27 cellular contexts compared by ENCODE assay signal in genomic region chr10:5708356-5708755, GRCh38. TPM values are rescaled to one million over a fixed set of nuclear protein-coding genes. Genes with fewer than 3 reads are reported as not detected.
DNase-seq lines count a peak whose midpoint lies in the region; ATAC-seq, FAIRE-seq and TF ChIP-seq lines count a peak whose summit lies in the region.
"Had no signal": no experiment of that assay in that cellular context is flagged by ENCODE, and none has a peak within 500 bp of the region (broad histone marks: within the 10 kb centered on the region; RNA-seq: fewer than 3 reads in every experiment).

No MANE protein-coding gene starts in this region.

- in situ Hi-C loops in HepG2 (cut with HindIII; ENCODE audit: extremely low pct_ligation_motif_present, low pct_unique_long_range_greater_than_20kb), result no loop called here

- H3K36me3 ChIP-seq in DOHH2 (ENCODE audit: control insufficient read depth, low read length) (peaks cover 93% of the 10 kb centered on the region), colonic mucosa (no peaks in the 10 kb centered on the region), HepG2 (replicated peaks in 1 of 2; ENCODE audit: control insufficient read depth in 1 of 2, insufficient read depth in 2 of 2, low read length in 2 of 2) (no peaks in the 10 kb centered on the region)

- H3K27me3 ChIP-seq in DOHH2 (ENCODE audit: control insufficient read depth, low read length) (no peaks in the 10 kb centered on the region), colonic mucosa (no peaks in the 10 kb centered on the region), HepG2 (ENCODE audit: control insufficient read depth in 1 of 2, insufficient read depth in 2 of 2, low read length in 2 of 2) (no peaks in the 10 kb centered on the region; a peak in 1 of 5 replicates)

- H3K27ac ChIP-seq in DOHH2 (ENCODE audit: low read depth, low read length), result peak overlapping the region; percentile 21; the same call in 1 of the 2 replicates
- H3K27ac ChIP-seq in colonic mucosa, result no peak overlapping the region
- no peak overlapping the region for H3K27ac ChIP-seq in HepG2 (ENCODE audit: extremely low read length, insufficient read depth, low read length)
- H3K27ac ChIP-seq: 22Rv1 had no signal

- H3K4me3 ChIP-seq in DOHH2 (ENCODE audit: low read length) (peak overlapping the region; percentile 38; the same call in 1 of the 2 replicates), colonic mucosa (no peak overlapping the region), HepG2 (replicated peaks in 1 of 3; ENCODE audit: insufficient read depth in 1 of 3, low read depth in 2 of 3, low read length in 3 of 3) (no peak overlapping the region)
- H3K4me3 ChIP-seq: GM12878, GM23338 had no signal

- no peak overlapping the region for H2AFZ ChIP-seq in HepG2 (ENCODE audit: low read length)
- H2AFZ ChIP-seq: GM23338 had no signal

- BruUV-seq in HepG2 (replicated peaks; lab: Mats Ljungman, UMichigan), result no TSS peak

- intact Hi-C loops in activated B cell treated with CpG ODN at 0.5 μM for 24 hours (cut with micrococcal nuclease), result no loop called here
- intact Hi-C loops in colonic mucosa (cut with DNase I), result no loop called here
- intact Hi-C loops in HepG2 (cut with micrococcal nuclease; ENCODE audit: unreplicated experiment), result no loop called here

- POLR2A ChIA-PET in activated B cell treated with CpG ODN at 0.5 μM for 24 hours (lab: Charles Lee), result no interaction called here
- POLR2A ChIA-PET in naive thymus-derived CD8-positive, alpha-beta T cell (lab: Charles Lee), result interaction anchor here (0.8 to 1.5 kb wide), 3 partner anchors 13 to 23 kb away, joined by 3 to 6 read pairs (median 3); partner anchors contain the start of gene TASOR2
- POLR2A ChIA-PET in HepG2 (lab: Yijun Ruan, JAX), result interaction anchor here (1.5 kb wide), 1 partner anchor 15 kb away, joined by 5 read pairs; no protein-coding TSS in a partner anchor

- H4K20me1 ChIP-seq in DOHH2 (ENCODE audit: control insufficient read depth, insufficient read depth, low read depth, low read length) (peaks cover 47% of the 10 kb centered on the region), HepG2 (ENCODE audit: insufficient read depth, low read length) (no peaks in the 10 kb centered on the region; the same call in none of the 2 replicates)

- no peaks in the 10 kb centered on the region for H3K27me3 Mint-ChIP-seq in T-helper 2 cell treated with Interferon-gamma antibody and Interleukin-4, amounts not matched to agents 5 μg/mL and 100 μg/mL, for 36 hours (ENCODE audit: low read depth)
- no peaks in the 10 kb centered on the region for H3K27me3 Mint-ChIP-seq in activated B cell treated with CpG ODN at 0.5 μM for 24 hours
- H3K27me3 Mint-ChIP-seq in naive thymus-derived CD8-positive, alpha-beta T cell, result no peaks in the 10 kb centered on the region

- H3K9me3 Mint-ChIP-seq in T-helper 2 cell treated with Interferon-gamma antibody and Interleukin-4, amounts not matched to agents 5 μg/mL and 100 μg/mL, for 36 hours, result no peaks in the 10 kb centered on the region
- no peaks in the 10 kb centered on the region for H3K9me3 Mint-ChIP-seq in activated B cell treated with CpG ODN at 0.5 μM for 24 hours
- H3K9me3 Mint-ChIP-seq in naive thymus-derived CD8-positive, alpha-beta T cell, result peaks cover 0 to 11% (median 0%) of the 10 kb centered on the region in 9 donors
- H3K9me3 Mint-ChIP-seq: CD14-positive monocyte, GM23338 had no signal

- DNase-seq in T-helper 2 cell treated with Interferon-gamma antibody and Interleukin-4, amounts not matched to agents 5 μg/mL and 100 μg/mL, for 36 hours (ENCODE audit: low spot score), result no peak
- no peak for DNase-seq in T-helper 2 cell
- no peak for DNase-seq in activated B cell treated with CpG ODN at 0.5 μM for 24 hours
- DNase-seq in naive thymus-derived CD8-positive, alpha-beta T cell, result no peak
- no peak for DNase-seq in colonic mucosa
- no peak for DNase-seq in HepG2 (ENCODE audit: low spot score)
- DNase-seq: AML-193, Caco-2, DMS153, GF-D8, HCEC 1CT, KBM-7, NCI-H1417, NCI-H187, NCI-H2107, NCI-H510A, NCI-H82, RPMI8226, SHP77 treated with DMSO at 0.1 percent for 48 hours, SK-N-SH had no signal

- no peak overlapping the region for H3K4me3 Mint-ChIP-seq in T-helper 2 cell treated with Interferon-gamma antibody and Interleukin-4, amounts not matched to agents 5 μg/mL and 100 μg/mL, for 36 hours
- H3K4me3 Mint-ChIP-seq in activated B cell treated with CpG ODN at 0.5 μM for 24 hours, result no peak overlapping the region
- H3K4me3 Mint-ChIP-seq in naive thymus-derived CD8-positive, alpha-beta T cell, result peak overlapping the region in 5 of 10 donors; percentile 16 to 67 (median 27)
- H3K4me3 Mint-ChIP-seq: CD14-positive monocyte, GM23338 had no signal

- TF ChIP-seq CTCF in DOHH2 (IDR thresholded peaks at IDR 0.05; ENCODE audit: low read depth, low read length, poor library complexity, severe bottlenecking) (no peak), activated B cell treated with CpG ODN at 0.5 μM for 24 hours (IDR thresholded peaks at IDR 0.05) (no peak), colonic mucosa (IDR thresholded peaks at IDR 0.05) (no peak), HepG2 (CRISPR knock-in tag; IDR thresholded peaks at IDR 0.05) (no peak)

- peaks cover 10% of the 10 kb centered on the region for H3K36me3 Mint-ChIP-seq in T-helper 2 cell treated with Interferon-gamma antibody and Interleukin-4, amounts not matched to agents 5 μg/mL and 100 μg/mL, for 36 hours (ENCODE audit: low read depth)
- peaks cover 3% of the 10 kb centered on the region for H3K36me3 Mint-ChIP-seq in activated B cell treated with CpG ODN at 0.5 μM for 24 hours (ENCODE audit: low read depth)
- H3K36me3 Mint-ChIP-seq in naive thymus-derived CD8-positive, alpha-beta T cell, result peaks cover 0 to 4% (median 0%) of the 10 kb centered on the region in 3 donors

- H3K4me2 ChIP-seq in DOHH2 (ENCODE audit: low read length), result peak overlapping the region; percentile 42
- no peak overlapping the region for H3K4me2 ChIP-seq in HepG2 (ENCODE audit: low read depth, low read length)
- H3K4me2 ChIP-seq: GM23338, SK-N-SH had no signal

- H3K9ac ChIP-seq in colonic mucosa (ENCODE audit: low read depth in 2 of 2, low read length in 2 of 2), result no peak overlapping the region
- no peak overlapping the region for H3K9ac ChIP-seq in HepG2 (ENCODE audit: insufficient read depth, low read depth, low read length)
- H3K9ac ChIP-seq: SK-N-SH had no signal

- no peak for TF ChIP-seq EP300 in HepG2 (IDR thresholded peaks at IDR 0.05; ENCODE audit: low read depth in 2 of 2, low read length in 2 of 2)
- no peak for TF ChIP-seq EP300 in HepG2 (CRISPR knock-in tag; IDR thresholded peaks at IDR 0.05; ENCODE audit: borderline replicate concordance)

- no peak for FAIRE-seq in HepG2 (lab: Jason Lieb, UNC)
- FAIRE-seq: GM12878, GM19239 had no signal

- no peak for TF ChIP-seq RAD21 in HepG2 (CRISPR knock-in tag; IDR thresholded peaks at IDR 0.05)

- no peaks in the 10 kb centered on the region for H3K9me2 ChIP-seq in DOHH2 (replicated peaks; ENCODE audit: control insufficient read depth, low read length)
- H3K9me2 ChIP-seq: SK-N-SH had no signal

- ATAC-seq in activated B cell treated with CpG ODN at 0.5 μM for 24 hours (ENCODE audit: low read depth) (no peak), GM18870 (IDR thresholded peaks at IDR 0.05; ENCODE audit: unreplicated experiment) (no peak), HepG2 (no peak)
- no peak for ATAC-seq in naive thymus-derived CD8-positive, alpha-beta T cell
- ATAC-seq: GM12878, GM23338 had no signal

- H3K79me2 ChIP-seq in DOHH2 (ENCODE audit: control insufficient read depth, low read length) (peaks cover 100% of the 10 kb centered on the region), HepG2 (ENCODE audit: insufficient read depth, low read length) (peaks cover 95% of the 10 kb centered on the region)

- H3K27ac Mint-ChIP-seq in T-helper 2 cell treated with Interferon-gamma antibody and Interleukin-4, amounts not matched to agents 5 μg/mL and 100 μg/mL, for 36 hours, result peak overlapping the region; percentile 49
- peak overlapping the region; percentile 1 for H3K27ac Mint-ChIP-seq in activated B cell treated with CpG ODN at 0.5 μM for 24 hours
- H3K27ac Mint-ChIP-seq in naive thymus-derived CD8-positive, alpha-beta T cell, result peak overlapping the region in 8 of 10 donors; percentile 7 to 88 (median 66)

- H3K9me3 ChIP-seq in DOHH2 (ENCODE audit: control insufficient read depth, insufficient read depth, low read length) (no peaks in the 10 kb centered on the region), colonic mucosa (no peaks in the 10 kb centered on the region), HepG2 (ENCODE audit: low read length) (no peaks in the 10 kb centered on the region)
- H3K9me3 ChIP-seq: Caco-2, SK-N-SH had no signal

- CTCF ChIA-PET in activated B cell treated with CpG ODN at 0.5 μM for 24 hours (lab: Charles Lee), result interaction anchor here (1.3 kb wide), 1 partner anchor 8 kb away, joined by 3 read pairs; no protein-coding TSS in a partner anchor
- CTCF ChIA-PET in HepG2 (lab: Yijun Ruan, JAX; ENCODE audit: low intra/inter-chr PET ratio, low total read pairs), result no interaction called here

- peaks cover 45% of the 10 kb centered on the region for H3K4me1 Mint-ChIP-seq in T-helper 2 cell treated with Interferon-gamma antibody and Interleukin-4, amounts not matched to agents 5 μg/mL and 100 μg/mL, for 36 hours (ENCODE audit: low read depth)
- H3K4me1 Mint-ChIP-seq in activated B cell treated with CpG ODN at 0.5 μM for 24 hours, result peaks cover 69% of the 10 kb centered on the region
- peaks cover 38 to 85% (median 70%) of the 10 kb centered on the region in 4 donors for H3K4me1 Mint-ChIP-seq in naive thymus-derived CD8-positive, alpha-beta T cell

- peaks cover 99% of the 10 kb centered on the region for H3K4me1 ChIP-seq in DOHH2 (ENCODE audit: control insufficient read depth, low read length)
- H3K4me1 ChIP-seq in colonic mucosa, result no peaks in the 10 kb centered on the region
- H3K4me1 ChIP-seq in HepG2 (ENCODE audit: insufficient read depth, low read length), result peaks cover 21% of the 10 kb centered on the region
- H3K4me1 ChIP-seq: Caco-2 had no signal

- TF ChIP-seq POLR2A in HepG2 (IDR thresholded peaks at IDR 0.05; ENCODE audit: insufficient read depth in 1 of 2, low read depth in 2 of 2, low read length in 2 of 2), result no peak

- peaks cover 62% of the 10 kb centered on the region for H3F3A ChIP-seq in DOHH2 (ENCODE audit: control insufficient read depth, insufficient read depth)

RNA-seq across cellular contexts. Expression of gene TASOR2, which starts 23.7 kb away (rescaled TPM):
- total RNA-seq in activated B cell treated with CpG ODN at 0.5 μM for 24 hours (69.8 and 81.4 TPM in 2 replicates), colonic mucosa (10 to 100 TPM; 41.4 to 57.2 TPM), HepG2 (2016; rRNA removed; fragmentation: Illumina TruSeq; extraction: Trizol) (55.3 and 58.9 TPM in 2 replicates)
- 10 to 100 TPM; 70.4 to 81.6 TPM for total RNA-seq in naive thymus-derived CD8-positive, alpha-beta T cell
- 10 to 100 TPM; 14.1 to 17.3 (median 14.9) TPM for polyA plus RNA-seq in naive thymus-derived CD8-positive, alpha-beta T cell
- total RNA-seq in HepG2 (2016; cell fraction: cytosol; rRNA removed; fragmentation: Illumina TruSeq; extraction: Trizol; ENCODE audit: low read depth), result 67.3 and 69.4 TPM in 2 replicates
- 51.2 and 60.5 TPM in 2 replicates for total RNA-seq in HepG2 (2016; cell fraction: insoluble cytoplasmic fraction; rRNA removed; fragmentation: Illumina TruSeq; extraction: Trizol)
- 44.6 and 47.7 TPM in 2 replicates for total RNA-seq in HepG2 (2016; cell fraction: membrane; rRNA removed; fragmentation: Illumina TruSeq; extraction: Trizol)
- 95.9 and 108 TPM in 2 replicates for total RNA-seq in HepG2 (2016; cell fraction: nucleus; rRNA removed; fragmentation: Illumina TruSeq; extraction: Trizol)
- polyA plus RNA-seq in HepG2 (2011; rRNA removed), result 22.8 and 24.2 TPM in 2 replicates
- 8.9 and 13.1 TPM in 2 replicates for polyA plus RNA-seq in HepG2 (2011; cell fraction: cytosol; rRNA removed)
- polyA plus RNA-seq in HepG2 (2011; cell fraction: nucleus; rRNA removed), result 30.2 and 31.2 TPM in 2 replicates
- 23.3 and 26.9 TPM in 2 replicates for polyA plus RNA-seq in HepG2 (2012)
- 0.58 and 1.1 TPM in 2 replicates for polyA plus RNA-seq in HepG2 (2016; cell fraction: cytosol; fragmentation: Illumina TruSeq; extraction: Trizol; ENCODE audit: low read depth)
- 26.8 and 27.2 TPM in 2 replicates for polyA plus RNA-seq in HepG2 (2016; cell fraction: insoluble cytoplasmic fraction; fragmentation: Illumina TruSeq; extraction: Trizol; ENCODE audit: low read depth)
- 2.9 and 4.0 TPM in 2 replicates for polyA plus RNA-seq in HepG2 (2016; cell fraction: membrane; fragmentation: Illumina TruSeq; extraction: Trizol; ENCODE audit: low read depth)
- polyA plus RNA-seq in HepG2 (2016; cell fraction: nucleus; fragmentation: Illumina TruSeq; extraction: Trizol; ENCODE audit: insufficient read depth, low read depth), result 68.3 and 79.1 TPM in 2 replicates
- polyA minus RNA-seq in HepG2 (2011; rRNA and poly(A)+ RNA removed; ENCODE audit: low replicate concordance), result 27.6 and 45.1 TPM in 2 replicates
- polyA minus RNA-seq in HepG2 (2011; cell fraction: cytosol; rRNA and poly(A)+ RNA removed), result 30.7 and 32.8 TPM in 2 replicates
- polyA minus RNA-seq in HepG2 (2011; cell fraction: nucleus; rRNA and poly(A)+ RNA removed), result 132 and 137 TPM in 2 replicates

RNA-seq across cellular contexts. Expression of gene ASB13, which starts 42.0 kb away (rescaled TPM):
- 3.3 and 3.5 TPM in 2 replicates for total RNA-seq in activated B cell treated with CpG ODN at 0.5 μM for 24 hours
- 10 to 100 TPM; 11.5 to 18.5 TPM for total RNA-seq in naive thymus-derived CD8-positive, alpha-beta T cell
- polyA plus RNA-seq in naive thymus-derived CD8-positive, alpha-beta T cell, result 10 to 100 TPM; 12.5 to 23.9 (median 23.1) TPM
- total RNA-seq in colonic mucosa, result 10 to 100 TPM; 36.1 to 36.2 TPM
- 15.4 and 17.5 TPM in 2 replicates for total RNA-seq in HepG2 (2016; rRNA removed; fragmentation: Illumina TruSeq; extraction: Trizol)
- 3.3 and 4.7 TPM in 2 replicates for total RNA-seq in HepG2 (2016; cell fraction: cytosol; rRNA removed; fragmentation: Illumina TruSeq; extraction: Trizol; ENCODE audit: low read depth)
- 15.6 and 18.5 TPM in 2 replicates for total RNA-seq in HepG2 (2016; cell fraction: insoluble cytoplasmic fraction; rRNA removed; fragmentation: Illumina TruSeq; extraction: Trizol)
- 14.1 and 16.1 TPM in 2 replicates for total RNA-seq in HepG2 (2016; cell fraction: membrane; rRNA removed; fragmentation: Illumina TruSeq; extraction: Trizol)
- total RNA-seq in HepG2 (2016; cell fraction: nucleus; rRNA removed; fragmentation: Illumina TruSeq; extraction: Trizol), result 7.1 and 7.5 TPM in 2 replicates
- 9.3 and 12.7 TPM in 2 replicates for polyA plus RNA-seq in HepG2 (2011; rRNA removed)
- polyA plus RNA-seq in HepG2 (2011; cell fraction: cytosol; rRNA removed), result 12.4 and 12.5 TPM in 2 replicates
- 7.4 and 9.5 TPM in 2 replicates for polyA plus RNA-seq in HepG2 (2011; cell fraction: nucleus; rRNA removed)
- polyA plus RNA-seq in HepG2 (2012), result 12.8 and 15.5 TPM in 2 replicates
- 4.6 and 4.7 TPM in 2 replicates for polyA plus RNA-seq in HepG2 (2016; cell fraction: cytosol; fragmentation: Illumina TruSeq; extraction: Trizol; ENCODE audit: low read depth)
- polyA plus RNA-seq in HepG2 (2016; cell fraction: insoluble cytoplasmic fraction; fragmentation: Illumina TruSeq; extraction: Trizol; ENCODE audit: low read depth), result 12.6 and 16.4 TPM in 2 replicates
- 10.4 and 12.4 TPM in 2 replicates for polyA plus RNA-seq in HepG2 (2016; cell fraction: membrane; fragmentation: Illumina TruSeq; extraction: Trizol; ENCODE audit: low read depth)
- 12.4 and 14.5 TPM in 2 replicates for polyA plus RNA-seq in HepG2 (2016; cell fraction: nucleus; fragmentation: Illumina TruSeq; extraction: Trizol; ENCODE audit: insufficient read depth, low read depth)
- polyA minus RNA-seq in HepG2 (2011; rRNA and poly(A)+ RNA removed; ENCODE audit: low replicate concordance), result 31.7 and 36.4 TPM in 2 replicates
- 10.6 and 14.5 TPM in 2 replicates for polyA minus RNA-seq in HepG2 (2011; cell fraction: cytosol; rRNA and poly(A)+ RNA removed)
- 5.5 and 7.7 TPM in 2 replicates for polyA minus RNA-seq in HepG2 (2011; cell fraction: nucleus; rRNA and poly(A)+ RNA removed)

Comparison
In these comparisons a context has a peak if more than half of its experiments do, and no peak if none do; other contexts are left out.
1. H3K27ac Mint-ChIP-seq: peak in every context shown above with its lines; median percentile 66 in naive thymus-derived CD8-positive, alpha-beta T cell; 49 in T-helper 2 cell treated with Interferon-gamma antibody and Interleukin-4, amounts not matched to agents 5 μg/mL and 100 μg/mL, for 36 hours; 1 in activated B cell treated with CpG ODN at 0.5 μM for 24 hours.